15 cellular contexts compared by ENCODE assay signal in the genomic region with DNA sequence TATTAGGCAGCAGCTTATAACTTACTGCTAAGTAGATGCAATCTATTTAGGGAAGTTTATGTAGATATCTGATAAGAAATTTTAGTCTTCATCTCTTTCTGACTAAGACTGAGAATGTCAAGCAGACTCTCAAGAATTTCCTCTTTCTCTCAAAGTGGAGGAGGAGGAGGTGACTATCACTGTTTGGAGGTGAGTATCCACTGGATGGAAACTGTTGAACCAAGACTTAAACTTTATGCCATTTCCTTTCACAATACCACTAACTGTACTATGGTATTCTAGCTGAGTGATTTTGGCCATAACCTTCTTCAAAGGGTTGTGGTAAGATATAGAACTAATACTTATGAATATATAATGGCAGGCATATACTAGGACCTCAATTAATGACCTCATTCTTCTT.
DNase-seq lines count a peak whose midpoint lies in the region; ATAC-seq and TF ChIP-seq lines count a peak whose summit lies in the region.
"Had no signal": no experiment of that assay in that cellular context is flagged by ENCODE, and none has a peak within 500 bp of the region (broad histone marks: within the 10 kb centered on the region; RNA-seq: fewer than 3 reads in every experiment).

No MANE protein-coding gene starts in this region.

- peaks cover 6% of the 10 kb centered on the region for H3K9me3 Mint-ChIP-seq in natural killer cell treated with Interleukin-12 subunit alpha and Interleukin-12 subunit beta and Interleukin-15 and Interleukin-18, amount 100 ng/mL, for 72 hours
- H3K9me3 Mint-ChIP-seq in T-cell, result peaks cover 0 to 10% (median 4%) of the 10 kb centered on the region in 3 donors
- H3K9me3 Mint-ChIP-seq: activated naive CD4-positive, alpha-beta T cell treated with anti-CD3 and anti-CD28 coated beads, Interleukin-2, amount 10 ng/mL, durations not matched to agents 7 days and 5 days had no signal

- H3K4me3 ChIP-seq in GM06990 (replicated peaks; ENCODE audit: low read depth, low read length), result no peak overlapping the region
- H3K4me3 ChIP-seq: esophagus muscularis mucosa, pancreas had no signal

- CTCF ChIA-PET in T-cell (lab: Charles Lee), result interaction anchor here in 1 of 2 donors (0.6 to 1.1 kb wide), 2 partner anchors 33 to 1497 kb away, joined by 3 to 4 read pairs; no protein-coding TSS in a partner anchor

- no peaks in the 10 kb centered on the region for H3K36me3 ChIP-seq in GM06990 (ENCODE audit: control insufficient read depth, insufficient read depth, low read length)
- H3K36me3 ChIP-seq: esophagus muscularis mucosa, pancreas had no signal

- POLR2A ChIA-PET in T-cell (lab: Charles Lee), result no interaction called here

- H3K27me3 ChIP-seq in GM06990 (replicated peaks; ENCODE audit: control insufficient read depth, insufficient read depth, low read length), result no peaks in the 10 kb centered on the region; the same call in none of the 2 replicates
- H3K27me3 ChIP-seq: esophagus muscularis mucosa, pancreas had no signal

- ATAC-seq in GM18909 (IDR thresholded peaks at IDR 0.05; ENCODE audit: poor library complexity, unreplicated experiment) (peak; percentile 80), HG03060 (IDR thresholded peaks at IDR 0.05; ENCODE audit: low read depth, unreplicated experiment) (peak; percentile 59), GM18517 (IDR thresholded peaks at IDR 0.05; ENCODE audit: unreplicated experiment) (no peak), T-cell (replicated peaks in 1 of 4) (no peak)
- ATAC-seq in natural killer cell treated with Interleukin-12 subunit alpha and Interleukin-12 subunit beta and Interleukin-15 and Interleukin-18, amount 100 ng/mL, for 72 hours, result no peak
- ATAC-seq: pancreas had no signal

- DNase-seq in GM06990 (ENCODE audit: extremely low read depth, insufficient read length), result peak; percentile 51
- peak; percentile 30 for DNase-seq in NOMO-1 treated with dmso at 0.1 percent for 144 hours (lab: John Stamatoyannopoulos, UW; ENCODE audit: unreplicated experiment)
- no peak for DNase-seq in NCI-H2107 treated with DMSO at 0.1 percent for 48 hours (lab: John Stamatoyannopoulos, UW; ENCODE audit: unreplicated experiment)
- no peak for DNase-seq in natural killer cell treated with Interleukin-12 subunit alpha and Interleukin-12 subunit beta and Interleukin-15 and Interleukin-18, amount 100 ng/mL, for 72 hours (ENCODE audit: low spot score)
- no peak for DNase-seq in T-cell
- DNase-seq: activated naive CD4-positive, alpha-beta T cell treated with anti-CD3 and anti-CD28 coated beads, Interleukin-2, amount 10 ng/mL, durations not matched to agents 7 days and 5 days; DMS79 treated with DMSO at 0.1 percent for 48 hours; HCEC 1CT; mesenchymal stem cell; NCI-H1105; pancreas had no signal

- no peak overlapping the region for H3K4me3 Mint-ChIP-seq in natural killer cell treated with Interleukin-12 subunit alpha and Interleukin-12 subunit beta and Interleukin-15 and Interleukin-18, amount 100 ng/mL, for 72 hours
- no peak overlapping the region for H3K4me3 Mint-ChIP-seq in T-cell
- H3K4me3 Mint-ChIP-seq: activated naive CD4-positive, alpha-beta T cell treated with anti-CD3 and anti-CD28 coated beads, Interleukin-2, amount 10 ng/mL, durations not matched to agents 7 days and 5 days had no signal

- TF ChIP-seq CTCF in GM06990 (IDR thresholded peaks at IDR 0.05; ENCODE audit: insufficient read depth, low read length, poor library complexity, severe bottlenecking), result no peak

- peaks cover 11 to 40% of the 10 kb centered on the region in 2 donors for H3K27me3 Mint-ChIP-seq in natural killer cell treated with Interleukin-12 subunit alpha and Interleukin-12 subunit beta and Interleukin-15 and Interleukin-18, amount 100 ng/mL, for 72 hours
- H3K27me3 Mint-ChIP-seq in T-cell, result no peaks in the 10 kb centered on the region
- H3K27me3 Mint-ChIP-seq: activated naive CD4-positive, alpha-beta T cell treated with anti-CD3 and anti-CD28 coated beads, Interleukin-2, amount 10 ng/mL, durations not matched to agents 7 days and 5 days had no signal

- H3K36me3 Mint-ChIP-seq in natural killer cell treated with Interleukin-12 subunit alpha and Interleukin-12 subunit beta and Interleukin-15 and Interleukin-18, amount 100 ng/mL, for 72 hours, result no peaks in the 10 kb centered on the region
- peaks cover 16% of the 10 kb centered on the region for H3K36me3 Mint-ChIP-seq in T-cell
- H3K36me3 Mint-ChIP-seq: activated naive CD4-positive, alpha-beta T cell treated with anti-CD3 and anti-CD28 coated beads, Interleukin-2, amount 10 ng/mL, durations not matched to agents 7 days and 5 days had no signal

- no peak overlapping the region for H3K27ac Mint-ChIP-seq in natural killer cell treated with Interleukin-12 subunit alpha and Interleukin-12 subunit beta and Interleukin-15 and Interleukin-18, amount 100 ng/mL, for 72 hours
- H3K27ac Mint-ChIP-seq in T-cell, result no peak overlapping the region
- H3K27ac Mint-ChIP-seq: activated naive CD4-positive, alpha-beta T cell treated with anti-CD3 and anti-CD28 coated beads, Interleukin-2, amount 10 ng/mL, durations not matched to agents 7 days and 5 days had no signal

- H3K4me1 Mint-ChIP-seq in natural killer cell treated with Interleukin-12 subunit alpha and Interleukin-12 subunit beta and Interleukin-15 and Interleukin-18, amount 100 ng/mL, for 72 hours (ENCODE audit: low read depth in 2 of 2), result peaks cover 0 to 5% of the 10 kb centered on the region in 2 donors
- peaks cover 0 to 5% (median 2%) of the 10 kb centered on the region in 3 donors for H3K4me1 Mint-ChIP-seq in T-cell
- H3K4me1 Mint-ChIP-seq: activated naive CD4-positive, alpha-beta T cell treated with anti-CD3 and anti-CD28 coated beads, Interleukin-2, amount 10 ng/mL, durations not matched to agents 7 days and 5 days had no signal

Comparison
In these comparisons a context has a peak if more than half of its experiments do, and no peak if none do; other contexts are left out.
1. DNase-seq: peak in GM06990 (single experiment) and NOMO-1 treated with dmso at 0.1 percent for 144 hours (single experiment); none in NCI-H2107 treated with DMSO at 0.1 percent for 48 hours (single experiment), natural killer cell treated with Interleukin-12 subunit alpha and Interleukin-12 subunit beta and Interleukin-15 and Interleukin-18, amount 100 ng/mL, for 72 hours (single experiment) and T-cell (0 of 34).
2. ATAC-seq: peak in GM18909 (single experiment) and HG03060 (single experiment); none in GM18517 (single experiment), natural killer cell treated with Interleukin-12 subunit alpha and Interleukin-12 subunit beta and Interleukin-15 and Interleukin-18, amount 100 ng/mL, for 72 hours (0 of 2) and T-cell (0 of 4).